In the genomic region with DNA sequence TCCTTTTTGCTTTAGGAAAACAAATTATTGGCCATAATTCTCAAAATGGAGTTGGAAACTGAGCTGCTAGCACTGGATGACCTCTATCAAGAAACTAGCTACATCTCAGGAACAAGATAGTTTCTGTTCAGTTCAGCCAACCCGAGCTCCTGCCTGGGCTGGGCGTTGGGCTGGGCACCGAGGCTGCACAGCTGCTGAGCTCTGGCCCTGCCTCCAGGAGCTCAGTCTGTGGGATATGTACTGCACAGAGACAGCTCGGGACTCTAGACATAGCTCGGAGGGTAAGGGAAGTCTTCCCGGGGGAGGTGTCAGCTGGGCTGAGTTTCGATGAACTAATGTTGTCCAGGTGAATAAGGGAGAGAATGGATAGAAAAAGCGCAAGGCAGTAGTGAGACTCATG, we compare ENCODE assay signal across 2 cellular contexts.
TF ChIP-seq lines count a peak whose summit lies in the region.

No MANE protein-coding gene starts in this region.

TF ChIP-seq in HEK293, 187 proteins besides CTCF, POLR2A, EP300 and RAD21:
- TF ChIP-seq, protein P1, sequence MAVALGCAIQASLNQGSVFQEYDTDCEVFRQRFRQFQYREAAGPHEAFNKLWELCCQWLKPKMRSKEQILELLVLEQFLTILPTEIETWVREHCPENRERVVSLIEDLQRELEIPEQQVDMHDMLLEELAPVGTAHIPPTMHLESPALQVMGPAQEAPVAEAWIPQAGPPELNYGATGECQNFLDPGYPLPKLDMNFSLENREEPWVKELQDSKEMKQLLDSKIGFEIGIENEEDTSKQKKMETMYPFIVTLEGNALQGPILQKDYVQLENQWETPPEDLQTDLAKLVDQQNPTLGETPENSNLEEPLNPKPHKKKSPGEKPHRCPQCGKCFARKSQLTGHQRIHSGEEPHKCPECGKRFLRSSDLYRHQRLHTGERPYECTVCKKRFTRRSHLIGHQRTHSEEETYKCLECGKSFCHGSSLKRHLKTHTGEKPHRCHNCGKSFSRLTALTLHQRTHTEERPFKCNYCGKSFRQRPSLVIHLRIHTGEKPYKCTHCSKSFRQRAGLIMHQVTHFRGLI (tag by site-specific recombination; IDR thresholded peaks at IDR 0.05): peak; percentile 88
- TF ChIP-seq ZNF211 (tag by site-specific recombination; IDR thresholded peaks at IDR 0.05; ENCODE audit: low read depth): no peak

TF ChIP-seq in H1, 55 proteins besides CTCF, POLR2A, EP300 and RAD21:
- TF ChIP-seq, protein P2, sequence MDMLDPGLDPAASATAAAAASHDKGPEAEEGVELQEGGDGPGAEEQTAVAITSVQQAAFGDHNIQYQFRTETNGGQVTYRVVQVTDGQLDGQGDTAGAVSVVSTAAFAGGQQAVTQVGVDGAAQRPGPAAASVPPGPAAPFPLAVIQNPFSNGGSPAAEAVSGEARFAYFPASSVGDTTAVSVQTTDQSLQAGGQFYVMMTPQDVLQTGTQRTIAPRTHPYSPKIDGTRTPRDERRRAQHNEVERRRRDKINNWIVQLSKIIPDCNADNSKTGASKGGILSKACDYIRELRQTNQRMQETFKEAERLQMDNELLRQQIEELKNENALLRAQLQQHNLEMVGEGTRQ (IDR thresholded peaks at IDR 0.05; ENCODE audit: low read length): no peak
- no peak for TF ChIP-seq EGR1 (IDR thresholded peaks at IDR 0.05; ENCODE audit: borderline replicate concordance, low read depth, low read length)
- TF ChIP-seq, protein P3, sequence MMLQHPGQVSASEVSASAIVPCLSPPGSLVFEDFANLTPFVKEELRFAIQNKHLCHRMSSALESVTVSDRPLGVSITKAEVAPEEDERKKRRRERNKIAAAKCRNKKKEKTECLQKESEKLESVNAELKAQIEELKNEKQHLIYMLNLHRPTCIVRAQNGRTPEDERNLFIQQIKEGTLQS (IDR thresholded peaks at IDR 0.05; ENCODE audit: insufficient read depth, low read depth, low read length): no peak
- TF ChIP-seq HDAC6 (IDR thresholded peaks at IDR 0.05; ENCODE audit: low read depth, low read length): no peak
- TF ChIP-seq ASH2L (IDR thresholded peaks at IDR 0.05; ENCODE audit: low read length): no peak
- no peak for TF ChIP-seq SIRT6 (IDR thresholded peaks at IDR 0.05; ENCODE audit: low read length)
- no peak for TF ChIP-seq SP2 (IDR thresholded peaks at IDR 0.05; ENCODE audit: low read length)
- TF ChIP-seq KDM4A (IDR thresholded peaks at IDR 0.05; ENCODE audit: low read depth, low read length, severe bottlenecking): no peak
- no peak for TF ChIP-seq BRCA1 (IDR thresholded peaks at IDR 0.05; ENCODE audit: low read depth, low read length)
- TF ChIP-seq CHD2 (IDR thresholded peaks at IDR 0.05; ENCODE audit: low read length): no peak
- TF ChIP-seq TBP (IDR thresholded peaks at IDR 0.05; ENCODE audit: low read depth, low read length): no peak
- no peak for TF ChIP-seq SRF (IDR thresholded peaks at IDR 0.05; ENCODE audit: low read depth, low read length)
- no peak for TF ChIP-seq CTBP2 (IDR thresholded peaks at IDR 0.05; ENCODE audit: borderline replicate concordance, insufficient read depth, insufficient read length, low read length)
- no peak for TF ChIP-seq BACH1 (IDR thresholded peaks at IDR 0.05; ENCODE audit: low read length)
- TF ChIP-seq YY1 (IDR thresholded peaks at IDR 0.05; ENCODE audit: low read depth, low read length): no peak
- no peak for TF ChIP-seq NANOG (IDR thresholded peaks at IDR 0.05; ENCODE audit: insufficient read depth, low read depth, low read length, poor library complexity, severe bottlenecking)
- no peak for TF ChIP-seq RNF2 (IDR thresholded peaks at IDR 0.05; ENCODE audit: borderline replicate concordance, low read depth, low read length, missing control alignments, poor library complexity, severe bottlenecking)
- TF ChIP-seq SIX5 (IDR thresholded peaks at IDR 0.05; ENCODE audit: low read depth, low read length): no peak
- no peak for TF ChIP-seq TEAD4 (IDR thresholded peaks at IDR 0.05; ENCODE audit: low read depth, low read length)
